In the genomic region with DNA sequence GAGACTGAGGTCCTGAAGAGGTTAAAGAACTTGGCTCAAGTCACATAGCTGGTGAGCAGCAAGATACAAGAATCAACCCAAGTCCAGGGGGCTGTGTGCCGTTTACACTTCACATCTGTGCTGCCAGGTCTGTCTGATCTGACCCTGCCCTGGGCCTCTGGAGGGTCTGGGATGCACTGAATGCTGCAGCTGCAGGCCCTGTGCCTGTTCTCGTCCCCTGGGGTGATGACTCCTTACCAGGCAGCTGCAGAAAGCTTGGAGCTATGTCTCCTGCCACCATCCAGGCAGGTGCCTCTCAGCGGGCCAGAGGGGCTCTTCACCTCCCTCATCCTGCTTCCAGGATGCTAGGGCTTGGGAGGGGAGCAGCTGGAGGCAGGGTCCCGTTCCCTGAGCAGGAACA, we compare ENCODE assay signal across 26 cellular contexts.
"Had no signal": no experiment of that assay in that cellular context is flagged by ENCODE, and none has a peak within 500 bp of the region (broad histone marks: within the 10 kb centered on the region; RNA-seq: fewer than 3 reads in every experiment).

No MANE protein-coding gene starts in this region.

- DNase-seq: activated B cell treated with CpG ODN at 0.5 μM for 24 hours; activated CD4-positive, alpha-beta T cell treated with anti-CD3 and anti-CD28 coated beads for 1 hour; activated CD4-positive, alpha-beta T cell treated with anti-CD3 and anti-CD28 coated beads, Interleukin-2, amount 10 ng/mL, durations not matched to agents 24 days and 14 days; activated CD4-positive, alpha-beta T cell treated with anti-CD3 and anti-CD28 coated beads, Interleukin-2, amount 50 U/mL, for 48 hours; activated CD8-positive, alpha-beta memory T cell treated with anti-CD3 and anti-CD28 coated beads, Interleukin-2, amount 10 ng/mL, durations not matched to agents 7 days and 5 days; activated effector memory CD4-positive, alpha-beta T cell treated with Interleukin-2 at 50 U/mL for 16 hours; activated naive CD4-positive, alpha-beta T cell; activated naive CD8-positive, alpha-beta T cell treated with anti-CD3 and anti-CD28 coated beads, Interleukin-2, amount 50 U/mL, for 24 hours; activated T-cell treated with anti-CD3 and anti-CD28 coated beads, Interleukin-2, amount 50 U/mL, for 24 hours; amniotic stem cell; Karpas-422; MM.1S; NCI-H1105; NCI-H1436; NCI-H1694 treated with DMSO at 0.1 percent for 48 hours; NCI-H2029 treated with DMSO at 0.1 percent for 48 hours; NCI-H446; NCI-H524; Peyer's patch; Right ventricle myocardium superior; T-helper 17 cell; T-helper 9 cell had no signal

- H3K36me3 ChIP-seq: ascending aorta, Peyer's patch had no signal

- FAIRE-seq: K562 had no signal

- H3K27me3 ChIP-seq: ascending aorta, body of pancreas, Peyer's patch had no signal

- H3K4me3 ChIP-seq: ascending aorta, body of pancreas, K562, Peyer's patch had no signal

- H3K27ac ChIP-seq: ascending aorta, body of pancreas, Peyer's patch, RWPE1 had no signal

- H3K4me1 ChIP-seq: ascending aorta, body of pancreas had no signal

- H3K9me3 ChIP-seq: ascending aorta, body of pancreas, Peyer's patch had no signal
